1 cellular context compared by ENCODE assay signal in the genomic region with DNA sequence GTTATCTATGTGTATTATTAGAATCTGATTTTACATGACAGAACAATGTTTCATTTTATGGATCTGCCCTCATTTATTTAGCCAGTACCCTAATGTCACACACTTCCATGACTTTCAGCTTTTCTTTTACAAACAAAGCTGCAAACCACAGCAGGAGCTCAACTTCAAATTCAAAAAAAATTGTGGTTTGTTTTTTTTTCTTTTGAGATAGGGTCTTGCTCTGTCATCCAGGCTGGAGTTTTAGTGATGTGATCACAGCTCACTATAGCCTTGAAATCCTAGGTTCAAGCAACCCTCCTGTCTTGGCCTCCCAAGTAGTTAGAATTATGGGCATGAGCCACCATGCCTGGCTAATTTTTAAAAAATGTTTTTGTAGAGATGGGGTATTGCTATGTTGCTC.
TF ChIP-seq lines count a peak whose summit lies in the region.

No MANE protein-coding gene starts in this region.

TF ChIP-seq in A549, 52 proteins besides CTCF, POLR2A, EP300 and RAD21 (continued from another document):
- TF ChIP-seq, protein P1, sequence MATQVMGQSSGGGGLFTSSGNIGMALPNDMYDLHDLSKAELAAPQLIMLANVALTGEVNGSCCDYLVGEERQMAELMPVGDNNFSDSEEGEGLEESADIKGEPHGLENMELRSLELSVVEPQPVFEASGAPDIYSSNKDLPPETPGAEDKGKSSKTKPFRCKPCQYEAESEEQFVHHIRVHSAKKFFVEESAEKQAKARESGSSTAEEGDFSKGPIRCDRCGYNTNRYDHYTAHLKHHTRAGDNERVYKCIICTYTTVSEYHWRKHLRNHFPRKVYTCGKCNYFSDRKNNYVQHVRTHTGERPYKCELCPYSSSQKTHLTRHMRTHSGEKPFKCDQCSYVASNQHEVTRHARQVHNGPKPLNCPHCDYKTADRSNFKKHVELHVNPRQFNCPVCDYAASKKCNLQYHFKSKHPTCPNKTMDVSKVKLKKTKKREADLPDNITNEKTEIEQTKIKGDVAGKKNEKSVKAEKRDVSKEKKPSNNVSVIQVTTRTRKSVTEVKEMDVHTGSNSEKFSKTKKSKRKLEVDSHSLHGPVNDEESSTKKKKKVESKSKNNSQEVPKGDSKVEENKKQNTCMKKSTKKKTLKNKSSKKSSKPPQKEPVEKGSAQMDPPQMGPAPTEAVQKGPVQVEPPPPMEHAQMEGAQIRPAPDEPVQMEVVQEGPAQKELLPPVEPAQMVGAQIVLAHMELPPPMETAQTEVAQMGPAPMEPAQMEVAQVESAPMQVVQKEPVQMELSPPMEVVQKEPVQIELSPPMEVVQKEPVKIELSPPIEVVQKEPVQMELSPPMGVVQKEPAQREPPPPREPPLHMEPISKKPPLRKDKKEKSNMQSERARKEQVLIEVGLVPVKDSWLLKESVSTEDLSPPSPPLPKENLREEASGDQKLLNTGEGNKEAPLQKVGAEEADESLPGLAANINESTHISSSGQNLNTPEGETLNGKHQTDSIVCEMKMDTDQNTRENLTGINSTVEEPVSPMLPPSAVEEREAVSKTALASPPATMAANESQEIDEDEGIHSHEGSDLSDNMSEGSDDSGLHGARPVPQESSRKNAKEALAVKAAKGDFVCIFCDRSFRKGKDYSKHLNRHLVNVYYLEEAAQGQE (IDR thresholded peaks at IDR 0.05): no peak
- TF ChIP-seq NFE2L2 (conservative IDR thresholded peaks at IDR 0.05; ENCODE audit: low read length) (no peak), RARB (CRISPR knock-in tag; IDR thresholded peaks at IDR 0.05) (no peak), GATA3 (IDR thresholded peaks at IDR 0.05; ENCODE audit: borderline replicate concordance) (no peak), MAX (IDR thresholded peaks at IDR 0.05) (no peak), CEBPB (IDR thresholded peaks at IDR 0.05) (no peak), NPAS2 (CRISPR knock-in tag; IDR thresholded peaks at IDR 0.05; ENCODE audit: borderline replicate concordance) (no peak), ESRRA (IDR thresholded peaks at IDR 0.05; ENCODE audit: borderline replicate concordance, low read length) (no peak), CHD4 (IDR thresholded peaks at IDR 0.05; ENCODE audit: borderline replicate concordance) (no peak)
- TF ChIP-seq, protein P2, sequence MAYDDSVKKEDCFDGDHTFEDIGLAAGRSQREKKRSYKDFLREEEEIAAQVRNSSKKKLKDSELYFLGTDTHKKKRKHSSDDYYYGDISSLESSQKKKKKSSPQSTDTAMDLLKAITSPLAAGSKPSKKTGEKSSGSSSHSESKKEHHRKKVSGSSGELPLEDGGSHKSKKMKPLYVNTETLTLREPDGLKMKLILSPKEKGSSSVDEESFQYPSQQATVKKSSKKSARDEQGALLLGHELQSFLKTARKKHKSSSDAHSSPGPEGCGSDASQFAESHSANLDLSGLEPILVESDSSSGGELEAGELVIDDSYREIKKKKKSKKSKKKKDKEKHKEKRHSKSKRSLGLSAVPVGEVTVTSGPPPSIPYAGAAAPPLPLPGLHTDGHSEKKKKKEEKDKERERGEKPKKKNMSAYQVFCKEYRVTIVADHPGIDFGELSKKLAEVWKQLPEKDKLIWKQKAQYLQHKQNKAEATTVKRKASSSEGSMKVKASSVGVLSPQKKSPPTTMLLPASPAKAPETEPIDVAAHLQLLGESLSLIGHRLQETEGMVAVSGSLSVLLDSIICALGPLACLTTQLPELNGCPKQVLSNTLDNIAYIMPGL (CRISPR knock-in tag; IDR thresholded peaks at IDR 0.05; ENCODE audit: borderline replicate concordance): no peak
